ENCODE assay signal across 29 cellular contexts in the genomic region with DNA sequence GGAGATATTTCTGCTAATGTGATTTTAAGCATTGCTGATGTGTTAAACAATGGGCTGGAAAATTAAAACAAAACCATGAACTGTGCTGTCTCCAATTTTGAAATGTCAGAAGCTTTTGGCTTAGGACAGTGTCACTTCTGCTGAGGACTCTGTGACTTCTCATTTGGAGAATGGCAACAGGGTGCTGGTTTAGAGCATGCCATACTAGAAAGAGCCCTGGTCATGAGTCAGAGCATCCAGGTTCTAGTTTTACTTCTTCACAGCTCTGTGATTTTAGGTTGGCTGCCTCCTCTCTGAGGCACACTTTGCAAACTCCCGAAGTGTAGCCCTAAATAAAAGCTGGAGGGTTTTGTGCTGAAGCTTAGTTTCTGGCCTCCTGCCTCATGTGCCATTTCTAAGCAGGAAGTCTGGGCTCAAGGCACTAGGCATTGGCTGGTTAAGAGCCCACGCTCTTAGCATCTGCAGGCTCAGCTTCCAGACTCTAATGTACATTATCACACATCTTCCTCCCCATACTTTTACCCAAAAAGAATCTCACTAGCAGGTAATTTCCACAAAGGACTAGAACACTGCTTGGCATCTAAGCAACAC.
"Had no signal": no experiment of that assay in that cellular context is flagged by ENCODE, and none has a peak within 500 bp of the region (broad histone marks: within the 10 kb centered on the region; RNA-seq: fewer than 3 reads in every experiment).

No MANE protein-coding gene starts in this region.

- H3K36me3 Mint-ChIP-seq: mesothelial cell of epicardium; naive thymus-derived CD4-positive, alpha-beta T cell; neural progenitor cell; stimulated activated effector memory CD8-positive, alpha-beta T cell treated with anti-CD3 and anti-CD28 coated beads, Interleukin-12 subunit alpha, Interleukin-12 subunit beta, amount 100 ng/mL, for 72 hours had no signal

- H3K27me3 ChIP-seq: colonic mucosa, gastrocnemius medialis, left lung, neural progenitor cell, ovary, sigmoid colon, stomach, testis, tibial nerve, upper lobe of left lung had no signal

- H3K36me3 ChIP-seq: colonic mucosa, gastrocnemius medialis, left lung, neural progenitor cell, ovary, sigmoid colon, stomach, tibial nerve, upper lobe of left lung had no signal

- ATAC-seq: esophagus mucosa; gastrocnemius medialis; left cardiac atrium; left lung; naive thymus-derived CD4-positive, alpha-beta T cell; psoas muscle; right cardiac atrium; stimulated activated effector memory CD8-positive, alpha-beta T cell treated with anti-CD3 and anti-CD28 coated beads, Interleukin-12 subunit alpha, Interleukin-12 subunit beta, amount 100 ng/mL, for 72 hours had no signal

- H3K27ac Mint-ChIP-seq: dendritic cell treated with granulocyte-macrophage colony-stimulating factor and Interleukin-4, amounts not matched to agents 40 ng/mL and 50 ng/mL, for 4 days; endodermal cell; mesothelial cell of epicardium; naive thymus-derived CD4-positive, alpha-beta T cell; neural progenitor cell; stimulated activated effector memory CD8-positive, alpha-beta T cell treated with anti-CD3 and anti-CD28 coated beads, Interleukin-12 subunit alpha, Interleukin-12 subunit beta, amount 100 ng/mL, for 72 hours had no signal

- H3K9me3 ChIP-seq: colonic mucosa, gastrocnemius medialis, left lung, ovary, psoas muscle, sigmoid colon, stomach, testis, tibial nerve, upper lobe of left lung had no signal

- DNase-seq: colonic mucosa; effector CD8-positive, alpha-beta T cell; endodermal cell; foreskin fibroblast; gastrocnemius medialis; head of caudate nucleus; kidney; left cardiac atrium; left lung; mesenchymal stem cell; naive thymus-derived CD4-positive, alpha-beta T cell; ovary; psoas muscle; right cardiac atrium; sigmoid colon; stimulated activated CD4-positive, alpha-beta T cell treated with anti-CD3 and anti-CD28 coated beads, Interleukin-2, amount 100 ng/mL, for 24 hours; stimulated activated CD4-positive, alpha-beta T cell treated with anti-CD3 and anti-CD28 coated beads, Interleukin-4, amount 100 ng/mL, for 24 hours; stimulated activated naive CD4-positive, alpha-beta T cell treated with Interleukin-2 at 50 U/mL for 16 hours; stomach; testis; upper lobe of left lung had no signal

- H3K27ac ChIP-seq: colonic mucosa, epithelial cell of prostate, gastrocnemius medialis, left lung, neural progenitor cell, ovary, psoas muscle, sigmoid colon, stomach, testis, tibial nerve, upper lobe of left lung had no signal

- H3K9me3 Mint-ChIP-seq: endodermal cell, mesothelial cell of epicardium, nephron, neural progenitor cell had no signal

- H3K4me1 Mint-ChIP-seq: endodermal cell; mesothelial cell of epicardium; naive thymus-derived CD4-positive, alpha-beta T cell; nephron; neural progenitor cell; stimulated activated effector memory CD8-positive, alpha-beta T cell treated with anti-CD3 and anti-CD28 coated beads, Interleukin-12 subunit alpha, Interleukin-12 subunit beta, amount 100 ng/mL, for 72 hours had no signal

- H3K4me3 Mint-ChIP-seq: dendritic cell treated with granulocyte-macrophage colony-stimulating factor and Interleukin-4, amounts not matched to agents 40 ng/mL and 50 ng/mL, for 4 days; endodermal cell; mesothelial cell of epicardium; naive thymus-derived CD4-positive, alpha-beta T cell; nephron; neural progenitor cell; stimulated activated effector memory CD8-positive, alpha-beta T cell treated with anti-CD3 and anti-CD28 coated beads, Interleukin-12 subunit alpha, Interleukin-12 subunit beta, amount 100 ng/mL, for 72 hours had no signal

- H3K4me1 ChIP-seq: colonic mucosa, gastrocnemius medialis, left lung, neural progenitor cell, psoas muscle, sigmoid colon, stomach, testis, tibial nerve, upper lobe of left lung had no signal

- H3K4me3 ChIP-seq: colonic mucosa, gastrocnemius medialis, left lung, neural progenitor cell, ovary, psoas muscle, sigmoid colon, stomach, testis, tibial nerve, upper lobe of left lung had no signal

- H3K27me3 Mint-ChIP-seq: dendritic cell treated with granulocyte-macrophage colony-stimulating factor and Interleukin-4, amounts not matched to agents 40 ng/mL and 50 ng/mL, for 4 days; naive thymus-derived CD4-positive, alpha-beta T cell had no signal
